ENCODE assay signal across 7 cellular contexts in the genomic region with DNA sequence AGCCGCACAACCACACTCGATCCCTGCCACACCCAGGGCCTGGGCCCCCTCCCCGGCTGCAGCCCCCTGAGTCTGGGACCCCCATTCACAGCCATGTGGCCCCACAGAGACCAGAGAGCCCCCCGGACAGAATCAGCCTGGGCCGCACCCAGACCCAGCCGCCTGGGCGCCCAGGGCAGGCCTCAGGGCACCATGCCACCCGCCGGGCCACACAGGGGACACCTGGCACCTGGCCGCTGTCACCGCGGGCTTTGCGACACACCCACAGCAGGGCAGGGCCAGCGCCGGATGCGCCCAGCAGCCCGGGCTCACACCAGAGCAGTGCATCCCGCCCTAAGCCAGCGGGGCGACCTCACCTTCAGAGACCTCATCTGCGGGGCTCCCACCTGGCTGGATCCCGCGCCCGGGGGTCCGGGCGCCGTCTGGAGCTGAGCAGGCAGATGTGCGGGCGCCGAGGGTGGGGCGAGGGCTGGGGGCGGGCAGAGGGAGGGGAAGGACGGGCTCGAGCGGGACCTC. TPM values are rescaled to one million over a fixed set of nuclear protein-coding genes. Genes with fewer than 3 reads are reported as not detected.
DNase-seq lines count a peak whose midpoint lies in the region; ATAC-seq, FAIRE-seq and TF ChIP-seq lines count a peak whose summit lies in the region.
"Had no signal": no experiment of that assay in that cellular context is flagged by ENCODE, and none has a peak within 500 bp of the region (broad histone marks: within the 10 kb centered on the region; RNA-seq: fewer than 3 reads in every experiment).

No MANE protein-coding gene starts in this region.

- no peak for TF ChIP-seq CTCF in endothelial cell of umbilical vein (IDR thresholded peaks at IDR 0.05; ENCODE audit: extremely low read depth in 1 of 2, insufficient read depth in 1 of 2, low read depth in 1 of 2, low read length in 2 of 2)

- dilution Hi-C loops in endothelial cell of umbilical vein (cut with MboI; ENCODE audit: extremely low pct_ligation_motif_present, low sequenced_read_pairs): no loop called here

- ATAC-seq in stimulated activated naive CD8-positive, alpha-beta T cell treated with anti-CD3 and anti-CD28 coated beads, Interleukin-15, Interleukin-2, amounts not matched to agents 100 U/mL and 50 U/mL, for 24 hours: peak; percentile 25
- ATAC-seq in GM21737 (IDR thresholded peaks at IDR 0.05; ENCODE audit: unreplicated experiment): no peak
- no peak for ATAC-seq in GM21515 (IDR thresholded peaks at IDR 0.05; ENCODE audit: unreplicated experiment)

- H3K79me2 ChIP-seq in endothelial cell of umbilical vein (ENCODE audit: control insufficient read depth, insufficient read depth, low read length): no peaks in the 10 kb centered on the region

- POLR2A ChIA-PET in endothelial cell of umbilical vein (lab: Charles Lee): no interaction called here

- no peak overlapping the region for H3K27ac ChIP-seq in endothelial cell of umbilical vein (ENCODE audit: insufficient read depth, low read depth, low read length)

- no peaks in the 10 kb centered on the region for H3K36me3 ChIP-seq in endothelial cell of umbilical vein (ENCODE audit: control insufficient read depth in 2 of 2, extremely low read depth in 1 of 2, insufficient read depth in 2 of 2, low read length in 2 of 2)

- peak overlapping the region; percentile 81 for H2AFZ ChIP-seq in endothelial cell of umbilical vein (ENCODE audit: low read depth, low read length)

- no peak for FAIRE-seq in endothelial cell of umbilical vein (lab: Jason Lieb, UNC)
- FAIRE-seq: endometrium had no signal

- DNase-seq in activated T-cell treated with anti-CD3 and anti-CD28 coated beads for 48 hours (ENCODE audit: low read depth) (peak; percentile 15), activated T-cell treated with anti-CD3 and anti-CD28 coated beads for 4 hours (no peak), endothelial cell of umbilical vein (ENCODE audit: low read depth, low spot score) (no peak)
- peak; percentile 40 for DNase-seq in stimulated activated naive CD8-positive, alpha-beta T cell treated with anti-CD3 and anti-CD28 coated beads, Interleukin-15, Interleukin-2, amounts not matched to agents 100 U/mL and 50 U/mL, for 24 hours

- no peak for TF ChIP-seq POLR2A in endothelial cell of umbilical vein (IDR thresholded peaks at IDR 0.05; ENCODE audit: low read depth, low read length)

- no peaks in the 10 kb centered on the region for H3K27me3 ChIP-seq in endothelial cell of umbilical vein (ENCODE audit: control insufficient read depth in 2 of 2, insufficient read depth in 2 of 2, low read length in 2 of 2)

- H3K9me1 ChIP-seq in endothelial cell of umbilical vein (replicated peaks; ENCODE audit: control insufficient read depth, extremely low read depth, insufficient read depth, low read length): no peaks in the 10 kb centered on the region

- H4K20me1 ChIP-seq in endothelial cell of umbilical vein (replicated peaks; ENCODE audit: control insufficient read depth, extremely low read depth, insufficient read depth, low read length): no peaks in the 10 kb centered on the region

- H3K9me3 ChIP-seq in endothelial cell of umbilical vein (replicated peaks; ENCODE audit: control insufficient read depth, insufficient read depth, low read length): no peaks in the 10 kb centered on the region

- peak overlapping the region; percentile 53 for H3K4me2 ChIP-seq in endothelial cell of umbilical vein (ENCODE audit: insufficient read depth, low read length)

- no TSS peak for BruUV-seq in endothelial cell of umbilical vein (replicated peaks; lab: Mats Ljungman, UMichigan)

- CTCF ChIA-PET in endothelial cell of umbilical vein (lab: Charles Lee): interaction anchor here (1.0 to 2.3 kb wide), 2 partner anchors 12 to 29 kb away, joined by 3 to 6 read pairs; no protein-coding TSS in a partner anchor

- peaks cover 23% of the 10 kb centered on the region for H3K4me1 ChIP-seq in endothelial cell of umbilical vein (ENCODE audit: control insufficient read depth, extremely low read depth, insufficient read depth, low read length)

- no peak overlapping the region for H3K9ac ChIP-seq in endothelial cell of umbilical vein (replicated peaks; ENCODE audit: extremely low read depth, insufficient read depth, low read length)

- intact Hi-C loops in endothelial cell of umbilical vein (cut with micrococcal nuclease): loop anchor here (2.0 to 5.0 kb wide), 2 partner anchors 21 to 34 kb away; a partner anchor contains a TSS

- peak overlapping the region; percentile 39 to 40 (median 39) for H3K4me3 ChIP-seq in endothelial cell of umbilical vein (replicated peaks in 1 of 3; ENCODE audit: insufficient read depth in 1 of 3, low read depth in 1 of 3, low read length in 3 of 3)

TF ChIP-seq in endothelial cell of umbilical vein, 7 proteins besides CTCF, POLR2A, EP300 and RAD21:
- no peak for TF ChIP-seq EZH2 (IDR thresholded peaks at IDR 0.05; ENCODE audit: borderline replicate concordance, low read depth, low read length, severe bottlenecking)
- no peak for TF ChIP-seq FOS (IDR thresholded peaks at IDR 0.05; ENCODE audit: borderline replicate concordance, insufficient read depth, low read length)
- TF ChIP-seq JUN (IDR thresholded peaks at IDR 0.05; ENCODE audit: borderline replicate concordance, insufficient read depth, insufficient read length, low read depth): no peak
- no peak for TF ChIP-seq POLR2AphosphoS5 (IDR thresholded peaks at IDR 0.05; ENCODE audit: insufficient read depth, low read depth, low read length)
- TF ChIP-seq, protein P1, sequence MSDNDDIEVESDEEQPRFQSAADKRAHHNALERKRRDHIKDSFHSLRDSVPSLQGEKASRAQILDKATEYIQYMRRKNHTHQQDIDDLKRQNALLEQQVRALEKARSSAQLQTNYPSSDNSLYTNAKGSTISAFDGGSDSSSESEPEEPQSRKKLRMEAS (IDR thresholded peaks at IDR 0.05; ENCODE audit: insufficient read depth, insufficient read length): no peak
- TF ChIP-seq GATA2 (IDR thresholded peaks at IDR 0.05; ENCODE audit: insufficient read depth, insufficient read length, low read depth, low read length): no peak
- no peak for TF ChIP-seq MYC (IDR thresholded peaks at IDR 0.05; ENCODE audit: low read depth, low read length)

RNA-seq across cellular contexts. Expression of a gene that starts 0.4 kb away (rescaled TPM):
- 2.9 and 3.4 TPM in 2 replicates for total RNA-seq in endothelial cell of umbilical vein
- 2.4 TPM in 2 replicates for polyA plus RNA-seq in endothelial cell of umbilical vein
- polyA plus RNA-seq in endothelial cell of umbilical vein (2011; cell fraction: cytosol; rRNA removed): 1.3 and 1.6 TPM in 2 replicates
- polyA plus RNA-seq in endothelial cell of umbilical vein (2011; cell fraction: nucleus; rRNA removed): 0.65 and 1.4 TPM in 2 replicates
- polyA plus RNA-seq in endothelial cell of umbilical vein (2012): 1.3 and 2.0 TPM in 2 replicates
- 0.95 and 1.2 TPM in 2 replicates for polyA minus RNA-seq in endothelial cell of umbilical vein
- polyA minus RNA-seq in endothelial cell of umbilical vein (2011; cell fraction: cytosol; rRNA and poly(A)+ RNA removed): 3.9 TPM
- 0.24 and 0.38 TPM in 2 replicates for polyA minus RNA-seq in endothelial cell of umbilical vein (2011; cell fraction: nucleus; rRNA and poly(A)+ RNA removed)

RNA-seq across cellular contexts. Expression of a gene that starts 20.4 kb away (rescaled TPM):
- 36.1 and 36.4 TPM in 2 replicates for total RNA-seq in endothelial cell of umbilical vein
- polyA plus RNA-seq in endothelial cell of umbilical vein: 29.7 and 31.8 TPM in 2 replicates
- polyA plus RNA-seq in endothelial cell of umbilical vein (2011; cell fraction: cytosol; rRNA removed): 17.9 and 20.7 TPM in 2 replicates
- 41.8 and 42.0 TPM in 2 replicates for polyA plus RNA-seq in endothelial cell of umbilical vein (2011; cell fraction: nucleus; rRNA removed)
- polyA plus RNA-seq in endothelial cell of umbilical vein (2012): 21.8 and 23.9 TPM in 2 replicates
- 15.8 and 18.3 TPM in 2 replicates for polyA minus RNA-seq in endothelial cell of umbilical vein
- 17.1 TPM for polyA minus RNA-seq in endothelial cell of umbilical vein (2011; cell fraction: cytosol; rRNA and poly(A)+ RNA removed)
- polyA minus RNA-seq in endothelial cell of umbilical vein (2011; cell fraction: nucleus; rRNA and poly(A)+ RNA removed): 8.3 and 17.3 TPM in 2 replicates

RNA-seq across cellular contexts. Expression of a gene that starts 21.0 kb away (rescaled TPM):
- total RNA-seq in endothelial cell of umbilical vein: 6.6 and 7.1 TPM in 2 replicates
- 1.9 and 2.2 TPM in 2 replicates for polyA plus RNA-seq in endothelial cell of umbilical vein
- 1.9 and 2.1 TPM in 2 replicates for polyA plus RNA-seq in endothelial cell of umbilical vein (2011; cell fraction: cytosol; rRNA removed)
- polyA plus RNA-seq in endothelial cell of umbilical vein (2011; cell fraction: nucleus; rRNA removed): 2.3 and 2.8 TPM in 2 replicates
- polyA plus RNA-seq in endothelial cell of umbilical vein (2012): 1.1 and 1.5 TPM in 2 replicates
- 1.8 and 2.5 TPM in 2 replicates for polyA minus RNA-seq in endothelial cell of umbilical vein
- 6.8 TPM for polyA minus RNA-seq in endothelial cell of umbilical vein (2011; cell fraction: cytosol; rRNA and poly(A)+ RNA removed)
- 0.43 and 0.63 TPM in 2 replicates for polyA minus RNA-seq in endothelial cell of umbilical vein (2011; cell fraction: nucleus; rRNA and poly(A)+ RNA removed)

RNA-seq across cellular contexts. Expression of a gene that starts 33.5 kb away (rescaled TPM):
- total RNA-seq in endothelial cell of umbilical vein: 98.0 and 98.2 TPM in 2 replicates
- polyA plus RNA-seq in endothelial cell of umbilical vein: 53.2 and 63.9 TPM in 2 replicates
- 43.3 and 57.2 TPM in 2 replicates for polyA plus RNA-seq in endothelial cell of umbilical vein (2011; cell fraction: cytosol; rRNA removed)
- polyA plus RNA-seq in endothelial cell of umbilical vein (2011; cell fraction: nucleus; rRNA removed): 104 and 115 TPM in 2 replicates
- 55.7 and 69.0 TPM in 2 replicates for polyA plus RNA-seq in endothelial cell of umbilical vein (2012)
- 14.0 and 17.1 TPM in 2 replicates for polyA minus RNA-seq in endothelial cell of umbilical vein
- 123 TPM for polyA minus RNA-seq in endothelial cell of umbilical vein (2011; cell fraction: cytosol; rRNA and poly(A)+ RNA removed)
- 11.3 and 18.5 TPM in 2 replicates for polyA minus RNA-seq in endothelial cell of umbilical vein (2011; cell fraction: nucleus; rRNA and poly(A)+ RNA removed)

RNA-seq across cellular contexts. Expression of a gene that starts 48.8 kb away (rescaled TPM):
- 78.9 and 80.4 TPM in 2 replicates for total RNA-seq in endothelial cell of umbilical vein
- polyA plus RNA-seq in endothelial cell of umbilical vein: 51.7 and 66.9 TPM in 2 replicates
- polyA plus RNA-seq in endothelial cell of umbilical vein (2011; cell fraction: cytosol; rRNA removed): 27.4 and 38.4 TPM in 2 replicates
- polyA plus RNA-seq in endothelial cell of umbilical vein (2011; cell fraction: nucleus; rRNA removed): 102 and 113 TPM in 2 replicates
- polyA plus RNA-seq in endothelial cell of umbilical vein (2012): 49.8 and 67.4 TPM in 2 replicates
- polyA minus RNA-seq in endothelial cell of umbilical vein: 34.5 and 41.8 TPM in 2 replicates
- polyA minus RNA-seq in endothelial cell of umbilical vein (2011; cell fraction: cytosol; rRNA and poly(A)+ RNA removed): 649 TPM
- polyA minus RNA-seq in endothelial cell of umbilical vein (2011; cell fraction: nucleus; rRNA and poly(A)+ RNA removed): 24.4 and 34.2 TPM in 2 replicates

Comparison
In these comparisons a context has a peak if more than half of its experiments do, and no peak if none do; other contexts are left out.
1. DNase-seq: peak in activated T-cell treated with anti-CD3 and anti-CD28 coated beads for 48 hours (single experiment) and stimulated activated naive CD8-positive, alpha-beta T cell treated with anti-CD3 and anti-CD28 coated beads, Interleukin-15, Interleukin-2, amounts not matched to agents 100 U/mL and 50 U/mL, for 24 hours (single experiment); none in activated T-cell treated with anti-CD3 and anti-CD28 coated beads for 4 hours (single experiment) and endothelial cell of umbilical vein (single experiment).